Comparison of ENCODE assay signal across 8 cellular contexts in the genomic region with DNA sequence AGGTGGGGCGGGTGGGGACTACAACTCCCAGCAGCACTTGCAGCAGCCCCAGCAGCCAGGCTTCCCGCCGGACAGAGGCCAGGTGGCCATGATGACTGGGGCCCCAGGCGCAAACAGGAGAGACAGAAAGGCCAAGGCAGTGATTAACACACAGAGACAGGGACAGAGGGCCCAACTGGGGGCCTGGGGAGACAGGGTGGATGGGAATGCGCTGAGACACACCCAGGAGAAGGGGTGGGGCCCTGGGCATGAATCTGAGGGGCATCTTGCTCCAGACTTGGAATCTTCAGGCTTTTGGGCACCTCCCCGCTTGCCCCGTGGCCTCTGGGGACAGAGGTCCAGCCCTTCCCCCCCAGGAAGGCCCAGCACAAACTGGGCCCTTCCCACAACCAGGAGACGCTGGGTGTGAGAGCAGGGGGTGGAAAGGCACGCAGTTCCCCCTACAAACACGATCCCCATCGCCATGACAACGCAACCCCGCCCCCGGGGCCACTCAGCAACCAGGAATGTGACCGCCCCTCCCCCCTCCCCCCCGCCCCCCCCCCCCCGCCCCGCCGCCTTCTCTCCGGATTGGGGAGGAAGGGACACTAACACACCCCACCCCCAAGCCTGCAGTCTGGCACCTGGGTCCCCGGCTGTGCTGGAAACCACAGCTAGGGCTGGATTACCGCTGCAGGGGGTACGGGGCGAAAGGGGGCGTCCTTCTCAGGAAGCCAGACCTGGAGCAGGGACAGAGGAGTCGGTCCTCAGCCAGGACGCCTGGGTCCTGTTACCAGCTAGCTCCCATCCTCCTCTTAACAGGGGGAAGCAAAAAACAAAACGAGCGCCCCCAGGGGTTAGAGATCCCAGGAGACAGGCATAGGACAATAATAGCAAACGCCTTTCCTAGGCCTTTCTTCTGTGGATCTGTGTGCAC. TPM values are rescaled to one million over a fixed set of nuclear protein-coding genes. Genes with fewer than 3 reads are reported as not detected.
DNase-seq lines count a peak whose midpoint lies in the region; ATAC-seq and TF ChIP-seq lines count a peak whose summit lies in the region.

No MANE protein-coding gene starts in this region.

- H2AFZ ChIP-seq in mesenchymal stem cell (ENCODE audit: low read depth, low read length) = no peak overlapping the region

- H2BK15ac ChIP-seq in mesenchymal stem cell (ENCODE audit: low read depth, poor library complexity, severe bottlenecking) = no peak overlapping the region

- 0% methylated on average over 16 of the region's 30 CpGs for WGBS in mesenchymal stem cell

- H4K91ac ChIP-seq in mesenchymal stem cell (ENCODE audit: low read length) = peak overlapping the region; percentile 100

- peak overlapping the region; percentile 97 for H4K8ac ChIP-seq in mesenchymal stem cell (ENCODE audit: low read length)

- peak overlapping the region; percentile 84 for H3K4me3 ChIP-seq in BLaER1
- H3K4me3 ChIP-seq in HEK293 (ENCODE audit: low read depth, low read length) = peak overlapping the region; percentile 51
- H3K4me3 ChIP-seq in mesenchymal stem cell (ENCODE audit: insufficient read depth in 1 of 2, low read depth in 1 of 2, low read length in 2 of 2) = peak overlapping the region; percentile 39 to 90

- H2BK5ac ChIP-seq in mesenchymal stem cell (ENCODE audit: low read depth, low read length, poor library complexity, severe bottlenecking) = peak overlapping the region; percentile 97

- peak; percentile 66 for TF ChIP-seq CTCF in HEK293 (tag by site-specific recombination; IDR thresholded peaks at IDR 0.05)

- peaks cover 55% of the 10 kb centered on the region for H3K4me1 ChIP-seq in BLaER1
- peaks cover 11% of the 10 kb centered on the region; the same call in 1 of the 2 replicates for H3K4me1 ChIP-seq in HEK293 (ENCODE audit: control insufficient read depth, insufficient read depth, low read length)
- peaks cover 42% of the 10 kb centered on the region for H3K4me1 ChIP-seq in mesenchymal stem cell (ENCODE audit: control insufficient read depth, insufficient read depth, low read depth, low read length)

- peak overlapping the region; percentile 96 for H3K4me2 ChIP-seq in BLaER1
- H3K4me2 ChIP-seq in mesenchymal stem cell (ENCODE audit: low read length, poor library complexity, severe bottlenecking) = peak overlapping the region; percentile 94

- peak overlapping the region; percentile 76 to 96 for H2BK12ac ChIP-seq in mesenchymal stem cell (ENCODE audit: low read length in 2 of 2)

- H2AK5ac ChIP-seq in mesenchymal stem cell (ENCODE audit: low read length, severe bottlenecking) = peak overlapping the region; percentile 99

- H3K14ac ChIP-seq in mesenchymal stem cell (ENCODE audit: low read length in 2 of 2) = peak overlapping the region in 1 of 2 experiments; percentile 86

- no peak for ATAC-seq in HG02973 (IDR thresholded peaks at IDR 0.05; ENCODE audit: unreplicated experiment)

- POLR2A ChIA-PET in HEK293 (lab: Yijun Ruan, JAX) = interaction anchor here (0.5 to 3.1 kb wide), 10 partner anchors 9 to 120 kb away, joined by 3 to 24 read pairs (median 5); partner anchors contain the start of genes ISG20L2, METTL25B and PRCC

- H2BK120ac ChIP-seq in mesenchymal stem cell (ENCODE audit: low read depth, low read length) = peak overlapping the region; percentile 98

- peak overlapping the region; percentile 94 to 98 for H3K4ac ChIP-seq in mesenchymal stem cell (ENCODE audit: low read depth in 1 of 2, low read length in 2 of 2)

- no peaks in the 10 kb centered on the region for H3K27me3 ChIP-seq in BLaER1
- H3K27me3 ChIP-seq in mesenchymal stem cell (ENCODE audit: control insufficient read depth in 1 of 2, insufficient read depth in 1 of 2, low read length in 2 of 2) = no peaks in the 10 kb centered on the region

- peak overlapping the region; percentile 98 for H3K27ac ChIP-seq in BLaER1
- peak overlapping the region; percentile 95 for H3K27ac ChIP-seq in HEK293 (ENCODE audit: extremely low read depth, low read depth, low read length)
- peak overlapping the region; percentile 100 for H3K27ac ChIP-seq in mesenchymal stem cell (ENCODE audit: low read length, poor library complexity, severe bottlenecking)

- H3K9me3 ChIP-seq in BLaER1 = no peaks in the 10 kb centered on the region
- H3K9me3 ChIP-seq in HEK293 (ENCODE audit: control insufficient read depth, insufficient read depth, low read depth, low read length) = no peaks in the 10 kb centered on the region
- H3K9me3 ChIP-seq in mesenchymal stem cell (ENCODE audit: control insufficient read depth, low read length) = no peaks in the 10 kb centered on the region

- H4K20me1 ChIP-seq in BLaER1 = peaks cover 58% of the 10 kb centered on the region

- peak overlapping the region in 1 of 2 experiments; percentile 93 for H3K23ac ChIP-seq in mesenchymal stem cell (ENCODE audit: low read length in 2 of 2)

- peaks cover 7% of the 10 kb centered on the region for H3K79me1 ChIP-seq in mesenchymal stem cell (replicated peaks; ENCODE audit: low read length, poor library complexity, severe bottlenecking)

- CTCF ChIA-PET in HEK293 (lab: Yijun Ruan, JAX) = interaction anchor here (0.7 to 1.9 kb wide), 7 partner anchors 12 to 113 kb away, joined by 3 to 19 read pairs (median 5); partner anchors contain the start of genes METTL25B and NTRK1

- peak overlapping the region; percentile 100 for H3K9ac ChIP-seq in BLaER1
- H3K9ac ChIP-seq in mesenchymal stem cell (ENCODE audit: low read length) = peak overlapping the region; percentile 99

- peak overlapping the region; percentile 94 to 98 for H3K18ac ChIP-seq in mesenchymal stem cell (ENCODE audit: low read depth in 1 of 2, low read length in 2 of 2)

- DNase-seq in NCI-H510A (lab: John Stamatoyannopoulos, UW) (peak; percentile 58), epidermal melanocyte (ENCODE audit: insufficient read length, low spot score) (peak; percentile 85), mesenchymal stem cell (peak; percentile 97)
- DNase-seq in activated CD8-positive, alpha-beta memory T cell treated with anti-CD3 and anti-CD28 coated beads for 24 hours = peak; percentile 78
- peak; percentile 61 for DNase-seq in stimulated activated naive CD4-positive, alpha-beta T cell treated with Interleukin-2 at 50 U/mL for 16 hours (lab: John Stamatoyannopoulos, UW)

- H3K36me3 ChIP-seq in BLaER1 (peaks cover 60% of the 10 kb centered on the region), HEK293 (ENCODE audit: control insufficient read depth in 2 of 2, insufficient read depth in 1 of 2, low read length in 2 of 2) (peaks cover 0 to 47% of the 10 kb centered on the region in 2 experiments; a peak in 1 of 3 replicates), mesenchymal stem cell (ENCODE audit: control insufficient read depth in 1 of 2, insufficient read depth in 2 of 2, low read depth in 1 of 2, low read length in 2 of 2) (peaks cover 36 to 41% of the 10 kb centered on the region in 2 experiments)

TF ChIP-seq in HEK293, 187 proteins besides CTCF, POLR2A, EP300 and RAD21 (continues in another document):
- TF ChIP-seq, protein P1, sequence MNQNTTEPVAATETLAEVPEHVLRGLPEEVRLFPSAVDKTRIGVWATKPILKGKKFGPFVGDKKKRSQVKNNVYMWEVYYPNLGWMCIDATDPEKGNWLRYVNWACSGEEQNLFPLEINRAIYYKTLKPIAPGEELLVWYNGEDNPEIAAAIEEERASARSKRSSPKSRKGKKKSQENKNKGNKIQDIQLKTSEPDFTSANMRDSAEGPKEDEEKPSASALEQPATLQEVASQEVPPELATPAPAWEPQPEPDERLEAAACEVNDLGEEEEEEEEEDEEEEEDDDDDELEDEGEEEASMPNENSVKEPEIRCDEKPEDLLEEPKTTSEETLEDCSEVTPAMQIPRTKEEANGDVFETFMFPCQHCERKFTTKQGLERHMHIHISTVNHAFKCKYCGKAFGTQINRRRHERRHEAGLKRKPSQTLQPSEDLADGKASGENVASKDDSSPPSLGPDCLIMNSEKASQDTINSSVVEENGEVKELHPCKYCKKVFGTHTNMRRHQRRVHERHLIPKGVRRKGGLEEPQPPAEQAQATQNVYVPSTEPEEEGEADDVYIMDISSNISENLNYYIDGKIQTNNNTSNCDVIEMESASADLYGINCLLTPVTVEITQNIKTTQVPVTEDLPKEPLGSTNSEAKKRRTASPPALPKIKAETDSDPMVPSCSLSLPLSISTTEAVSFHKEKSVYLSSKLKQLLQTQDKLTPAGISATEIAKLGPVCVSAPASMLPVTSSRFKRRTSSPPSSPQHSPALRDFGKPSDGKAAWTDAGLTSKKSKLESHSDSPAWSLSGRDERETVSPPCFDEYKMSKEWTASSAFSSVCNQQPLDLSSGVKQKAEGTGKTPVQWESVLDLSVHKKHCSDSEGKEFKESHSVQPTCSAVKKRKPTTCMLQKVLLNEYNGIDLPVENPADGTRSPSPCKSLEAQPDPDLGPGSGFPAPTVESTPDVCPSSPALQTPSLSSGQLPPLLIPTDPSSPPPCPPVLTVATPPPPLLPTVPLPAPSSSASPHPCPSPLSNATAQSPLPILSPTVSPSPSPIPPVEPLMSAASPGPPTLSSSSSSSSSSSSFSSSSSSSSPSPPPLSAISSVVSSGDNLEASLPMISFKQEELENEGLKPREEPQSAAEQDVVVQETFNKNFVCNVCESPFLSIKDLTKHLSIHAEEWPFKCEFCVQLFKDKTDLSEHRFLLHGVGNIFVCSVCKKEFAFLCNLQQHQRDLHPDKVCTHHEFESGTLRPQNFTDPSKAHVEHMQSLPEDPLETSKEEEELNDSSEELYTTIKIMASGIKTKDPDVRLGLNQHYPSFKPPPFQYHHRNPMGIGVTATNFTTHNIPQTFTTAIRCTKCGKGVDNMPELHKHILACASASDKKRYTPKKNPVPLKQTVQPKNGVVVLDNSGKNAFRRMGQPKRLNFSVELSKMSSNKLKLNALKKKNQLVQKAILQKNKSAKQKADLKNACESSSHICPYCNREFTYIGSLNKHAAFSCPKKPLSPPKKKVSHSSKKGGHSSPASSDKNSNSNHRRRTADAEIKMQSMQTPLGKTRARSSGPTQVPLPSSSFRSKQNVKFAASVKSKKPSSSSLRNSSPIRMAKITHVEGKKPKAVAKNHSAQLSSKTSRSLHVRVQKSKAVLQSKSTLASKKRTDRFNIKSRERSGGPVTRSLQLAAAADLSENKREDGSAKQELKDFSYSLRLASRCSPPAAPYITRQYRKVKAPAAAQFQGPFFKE (tag by site-specific recombination; IDR thresholded peaks at IDR 0.05; ENCODE audit: borderline replicate concordance) = no peak
- TF ChIP-seq ZFHX2 (tag by site-specific recombination; conservative IDR thresholded peaks at IDR 0.05) (peak; percentile 61), ZNF76 (tag by site-specific recombination; IDR thresholded peaks at IDR 0.05; ENCODE audit: borderline replicate concordance, low read depth) (peak; percentile 95), ZNF561 (tag by site-specific recombination; IDR thresholded peaks at IDR 0.05; ENCODE audit: borderline replicate concordance) (0 out of 2 replicates have a peak, but pooled peaks have one; percentile 49)

RNA-seq across cellular contexts. Expression of gene HDGF, which starts 4.5 kb away (rescaled TPM):
- 156 TPM for polyA plus RNA-seq in mesenchymal stem cell (2013, experiment 1 of 2)
- 154 TPM for polyA plus RNA-seq in mesenchymal stem cell (2013, experiment 2 of 2)

RNA-seq across cellular contexts. Expression of gene MRPL24, which starts 6.1 kb away (rescaled TPM):
- 65.7 TPM for polyA plus RNA-seq in mesenchymal stem cell (2013, experiment 1 of 2)
- 64.7 TPM for polyA plus RNA-seq in mesenchymal stem cell (2013, experiment 2 of 2)

RNA-seq across cellular contexts. Expression of gene ISG20L2, which starts 18.4 kb away (rescaled TPM):
- polyA plus RNA-seq in mesenchymal stem cell (2013, experiment 1 of 2) = 26.8 TPM
- polyA plus RNA-seq in mesenchymal stem cell (2013, experiment 2 of 2) = 25.1 TPM

RNA-seq across cellular contexts. Expression of gene METTL25B, which starts 18.7 kb away (rescaled TPM):
- polyA plus RNA-seq in mesenchymal stem cell (2013, experiment 1 of 2) = 12.1 TPM
- 11.3 TPM for polyA plus RNA-seq in mesenchymal stem cell (2013, experiment 2 of 2)

RNA-seq across cellular contexts. Expression of gene PRCC, which starts 20.4 kb away (rescaled TPM):
- 74.5 TPM for polyA plus RNA-seq in mesenchymal stem cell (2013, experiment 1 of 2)
- 72.5 TPM for polyA plus RNA-seq in mesenchymal stem cell (2013, experiment 2 of 2)
